Comparison of ENCODE assay signal across 25 cellular contexts in the genomic region with DNA sequence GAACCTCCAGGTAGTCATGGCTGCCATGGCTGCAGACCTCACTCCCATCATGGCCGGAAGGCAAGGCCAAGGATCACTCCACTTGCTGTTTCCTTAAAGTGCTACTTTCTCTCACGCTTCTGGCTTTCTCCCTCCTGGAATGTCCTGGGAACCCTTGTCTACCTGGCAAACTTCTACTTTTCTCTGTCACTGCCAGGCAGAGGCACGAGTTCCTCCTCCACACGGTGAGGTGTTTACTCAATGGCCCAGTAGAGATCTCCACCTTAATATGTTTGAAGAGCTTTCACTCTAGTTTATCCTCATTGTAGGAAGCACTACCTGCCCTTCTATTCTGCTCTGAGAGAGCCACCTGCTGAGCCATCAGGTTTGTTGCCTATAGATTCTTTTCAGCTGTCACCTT.
"Had no signal": no experiment of that assay in that cellular context is flagged by ENCODE, and none has a peak within 500 bp of the region (broad histone marks: within the 10 kb centered on the region; RNA-seq: fewer than 3 reads in every experiment).

No MANE protein-coding gene starts in this region.

- ATAC-seq: activated CD4-positive, CD25-positive, alpha-beta regulatory T cell treated with anti-CD3 and anti-CD28 coated beads, Interleukin-2, amount 50 U/mL, for 24 hours; activated naive CD8-positive, alpha-beta T cell treated with anti-CD3 and anti-CD28 coated beads, Interleukin-2, amount 50 U/mL, for 24 hours; activated T-cell treated with anti-CD3 and anti-CD28 coated beads, Interleukin-2, amount 50 U/mL, for 4 hours; activated T-helper 17 cell treated with anti-CD3 and anti-CD28 coated beads, Interleukin-2, amount 50 U/mL, for 72 hours; esophagus mucosa; heart left ventricle; left colon; natural killer cell; right cardiac atrium had no signal

- DNase-seq: activated CD4-positive, alpha-beta memory T cell treated with anti-CD3 and anti-CD28 coated beads for 36 hours; activated CD4-positive, alpha-beta T cell treated with anti-CD3 and anti-CD28 coated beads, Interleukin-2, amount 10 ng/mL, durations not matched to agents 24 days and 14 days; activated CD8-positive, alpha-beta memory T cell treated with anti-CD3 and anti-CD28 coated beads, Interleukin-2, amount 50 U/mL, for 48 hours; activated naive CD8-positive, alpha-beta T cell treated with anti-CD3 and anti-CD28 coated beads, Interleukin-2, amount 50 U/mL, for 24 hours; activated T-cell treated with anti-CD3 and anti-CD28 coated beads, Interleukin-2, amount 50 U/mL, for 4 hours; endodermal cell; foreskin fibroblast; heart left ventricle; hypothalamus; immature natural killer cell; kidney; left colon; mesenchymal stem cell; natural killer cell; right cardiac atrium; stimulated activated CD4-positive, alpha-beta T cell treated with anti-CD3 and anti-CD28 coated beads, Interleukin-15, amount 100 ng/mL, for 24 hours; stimulated activated CD4-positive, alpha-beta T cell treated with anti-CD3 and anti-CD28 coated beads, Interleukin-2, amount 100 ng/mL, for 24 hours; stimulated activated naive CD4-positive, alpha-beta T cell; T-helper 9 cell; testis; transverse colon; WERI-Rb-1 had no signal

- H3K27me3 ChIP-seq: heart left ventricle, testis, transverse colon had no signal

- H3K36me3 ChIP-seq: transverse colon, WERI-Rb-1 had no signal

- H3K4me3 ChIP-seq: heart left ventricle, testis, transverse colon had no signal

- H3K27ac ChIP-seq: heart left ventricle, testis, transverse colon, WERI-Rb-1 had no signal

- H3K9me3 ChIP-seq: heart left ventricle, testis, transverse colon had no signal

- H3K4me1 ChIP-seq: heart left ventricle, testis had no signal
